Comparison of ENCODE assay signal across 17 cellular contexts in the genomic region with DNA sequence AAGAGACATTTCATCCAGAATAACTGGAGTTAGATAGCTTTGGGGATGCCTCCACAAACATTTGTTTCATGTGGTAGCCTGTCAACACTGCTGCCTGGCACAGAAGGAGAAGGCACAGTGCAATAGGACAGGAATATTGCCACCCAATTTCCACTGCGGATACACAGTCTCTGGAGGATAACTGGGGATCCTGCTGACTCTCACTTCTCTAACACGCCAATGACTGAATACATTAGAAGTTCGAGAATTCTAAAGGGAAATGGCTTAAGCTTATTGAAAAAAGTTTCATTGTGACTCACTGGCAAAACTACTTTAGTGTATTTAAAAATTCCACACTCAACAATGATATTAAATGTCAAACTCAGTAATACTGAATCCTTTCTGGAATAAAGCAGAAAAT.
"Had no signal": no experiment of that assay in that cellular context is flagged by ENCODE, and none has a peak within 500 bp of the region (broad histone marks: within the 10 kb centered on the region; RNA-seq: fewer than 3 reads in every experiment).

No MANE protein-coding gene starts in this region.

- H3K9me3 Mint-ChIP-seq: activated naive CD4-positive, alpha-beta T cell treated with anti-CD3 and anti-CD28 coated beads, Interleukin-2, amount 50 U/mL, for 24 hours; nephron; WTC11 had no signal

- H3K4me3 Mint-ChIP-seq: activated naive CD4-positive, alpha-beta T cell treated with anti-CD3 and anti-CD28 coated beads, Interleukin-2, amount 50 U/mL, for 24 hours; nephron; WTC11 had no signal

- DNase-seq: amygdala; dorsolateral prefrontal cortex; foreskin fibroblast; glutamatergic neuron; mesendoderm; occipital lobe; psoas muscle; stimulated activated CD4-positive, alpha-beta T cell treated with anti-CD3 and anti-CD28 coated beads, Interleukin-2, amount 100 ng/mL, for 48 hours; thyroid gland; uterus had no signal

- H3K27ac Mint-ChIP-seq: activated naive CD4-positive, alpha-beta T cell treated with anti-CD3 and anti-CD28 coated beads, Interleukin-2, amount 50 U/mL, for 24 hours; nephron; WTC11 had no signal

- ATAC-seq: esophagus mucosa, left lobe of liver, psoas muscle, WTC11 had no signal

- FAIRE-seq: endometrium, islet of Langerhans had no signal

- H3K27me3 Mint-ChIP-seq: activated naive CD4-positive, alpha-beta T cell treated with anti-CD3 and anti-CD28 coated beads, Interleukin-2, amount 50 U/mL, for 24 hours had no signal
